8 cellular contexts compared by ENCODE assay signal in the genomic region with DNA sequence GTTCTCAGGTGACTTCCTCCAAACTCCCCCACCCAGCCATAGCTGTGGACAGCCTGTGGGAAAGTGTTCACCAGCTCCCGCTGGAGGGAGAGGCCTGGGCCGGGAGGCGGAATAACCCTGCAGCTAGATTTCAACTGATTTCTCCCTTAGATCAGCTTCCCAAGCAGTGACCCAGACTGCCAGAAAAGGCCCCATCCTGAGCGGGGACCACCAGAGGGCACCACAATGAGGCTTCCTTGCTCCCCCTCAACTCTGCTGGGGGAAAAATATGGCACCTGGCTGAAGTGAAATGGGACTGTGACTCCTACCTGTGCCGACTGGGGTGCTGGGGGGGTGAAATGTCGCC. TPM values are rescaled to one million over a fixed set of nuclear protein-coding genes. Genes with fewer than 3 reads are reported as not detected.
DNase-seq lines count a peak whose midpoint lies in the region; ATAC-seq, FAIRE-seq and TF ChIP-seq lines count a peak whose summit lies in the region.

No MANE protein-coding gene starts in this region.

- no TSS peak for BruUV-seq in PC-3 (replicated peaks; lab: Mats Ljungman, UMichigan)

- H3K9me2 ChIP-seq in PC-3 (replicated peaks; ENCODE audit: low read length) = no peaks in the 10 kb centered on the region

- CTCF ChIA-PET in PC-3 (lab: Charles Lee) = interaction anchor here (1.2 kb wide), 1 partner anchor 34 kb away, joined by 3 read pairs; no protein-coding TSS in a partner anchor

- FAIRE-seq in GM12892 (lab: Jason Lieb, UNC) (no peak), pancreas (lab: Jason Lieb, UNC) (no peak)

- peaks cover 10% of the 10 kb centered on the region; the same call in 1 of the 2 replicates for H3K4me1 ChIP-seq in PC-3 (ENCODE audit: insufficient read depth, low read length)
- H3K4me1 ChIP-seq in duodenal mucosa (ENCODE audit: control insufficient read depth in 1 of 2, insufficient read depth in 2 of 2, low read length in 2 of 2) = peaks cover 16 to 23% of the 10 kb centered on the region in 2 donors
- H3K4me1 ChIP-seq in pancreas = peaks cover 4 to 20% (median 11%) of the 10 kb centered on the region in 3 donors

- ATAC-seq in PC-3 (no peak), pancreas (no peak), HG02973 (IDR thresholded peaks at IDR 0.05; ENCODE audit: unreplicated experiment) (no peak)

- no peaks in the 10 kb centered on the region for H4K20me1 ChIP-seq in PC-3 (ENCODE audit: low read length)

- H3K27ac ChIP-seq in PC-3 (ENCODE audit: low read length) (no peak overlapping the region), duodenal mucosa (ENCODE audit: low read depth, low read length) (no peak overlapping the region), pancreas (no peak overlapping the region)

- H3K79me2 ChIP-seq in PC-3 (ENCODE audit: low read length) = no peaks in the 10 kb centered on the region

- H3F3A ChIP-seq in PC-3 (ENCODE audit: low read length, unreplicated experiment) = no peaks in the 10 kb centered on the region

- POLR2A ChIA-PET in PC-3 (lab: Charles Lee; ENCODE audit: unreplicated experiment) = no interaction called here

- TF ChIP-seq CTCF in PC-3 (conservative IDR thresholded peaks at IDR 0.05; ENCODE audit: low read depth, low read length) (peak; percentile 25; the same call in 1 of the 2 replicates), pancreas (IDR thresholded peaks at IDR 0.05) (no peak)

- WGBS in pancreas, 2 donors = 51 to 57% methylated on average over 6 of the region's 6 CpGs

- H3K9ac ChIP-seq in PC-3 (ENCODE audit: low read length) (no peak overlapping the region), duodenal mucosa (ENCODE audit: low read depth in 1 of 2, low read length in 2 of 2) (peak overlapping the region; percentile 6 to 27)

- DNase-seq in GM12892 (ENCODE audit: insufficient read length) (peak; percentile 54), PC-3 (no peak), pancreas (no peak), CD1c-positive myeloid dendritic cell (ENCODE audit: extremely low spot score) (no peak), DMS79 (lab: John Stamatoyannopoulos, UW) (no peak)
- DNase-seq in stimulated activated CD8-positive, alpha-beta memory T cell treated with anti-CD3 and anti-CD28 coated beads, Interleukin-15, amount 100 ng/mL, for 4 hours (ENCODE audit: low read depth in 2 of 2) = peak; percentile 24 to 35

- no peak overlapping the region for H3K4me3 ChIP-seq in PC-3 (ENCODE audit: low read length)
- peak overlapping the region; percentile 44 to 63 for H3K4me3 ChIP-seq in duodenal mucosa (ENCODE audit: low read depth in 1 of 2, low read length in 2 of 2)
- peak overlapping the region in 1 of 4 donors; percentile 39 for H3K4me3 ChIP-seq in pancreas

- no peak overlapping the region for H2AFZ ChIP-seq in PC-3 (ENCODE audit: low read length)

- H3K9me3 ChIP-seq in PC-3 (ENCODE audit: low read length) (no peaks in the 10 kb centered on the region), duodenal mucosa (ENCODE audit: control insufficient read depth in 1 of 2, low read length in 2 of 2) (no peaks in the 10 kb centered on the region), pancreas (no peaks in the 10 kb centered on the region)

- H3K4me2 ChIP-seq in PC-3 (ENCODE audit: low read length) = no peak overlapping the region

- intact Hi-C loops in PC-3 (cut with micrococcal nuclease) = no loop called here
- intact Hi-C loops in pancreas (cut with DNase I) = no loop called here

- no peak for TF ChIP-seq POLR2A in GM12892 (IDR thresholded peaks at IDR 0.05; ENCODE audit: low read depth, low read length)

- H3K36me3 ChIP-seq in PC-3 (ENCODE audit: low read depth, low read length) (no peaks in the 10 kb centered on the region), duodenal mucosa (ENCODE audit: control insufficient read depth in 1 of 2, insufficient read depth in 2 of 2, low read length in 2 of 2) (no peaks in the 10 kb centered on the region), pancreas (no peaks in the 10 kb centered on the region)

- H3K27me3 ChIP-seq in PC-3 (ENCODE audit: low read length) (peaks cover 37% of the 10 kb centered on the region), duodenal mucosa (ENCODE audit: control insufficient read depth in 1 of 2, insufficient read depth in 2 of 2, low read length in 2 of 2) (peaks cover 80 to 89% of the 10 kb centered on the region in 2 donors), pancreas (peaks cover 0 to 27% (median 1%) of the 10 kb centered on the region in 4 donors)

RNA-seq across cellular contexts. Expression of gene RHBG, which starts 50.8 kb away (rescaled TPM):
- 0.85 TPM for polyA plus RNA-seq in GM12892 (2012; ENCODE audit: missing spikeins)
- total RNA-seq in PC-3 (2014; rRNA removed) = 0.26 TPM in 1 of 2 replicates, not detected in the other
- under 1 TPM; 0.16 to 1.00 (median 0.40) TPM for total RNA-seq in pancreas
- 1 to 10 TPM; 1.3 to 3.5 TPM for polyA plus RNA-seq in pancreas

Comparison
In these comparisons a context has a peak if more than half of its experiments do, and no peak if none do; other contexts are left out.
1. DNase-seq: peak in GM12892 (single experiment) and stimulated activated CD8-positive, alpha-beta memory T cell treated with anti-CD3 and anti-CD28 coated beads, Interleukin-15, amount 100 ng/mL, for 4 hours (2 of 2); none in PC-3 (single experiment), pancreas (0 of 6), CD1c-positive myeloid dendritic cell (single experiment) and DMS79 (single experiment).